Comparison of ENCODE assay signal across 16 cellular contexts in genomic region chr20:38110525-38111178, GRCh38. TPM values are rescaled to one million over a fixed set of nuclear protein-coding genes. Genes with fewer than 3 reads are reported as not detected.
DNase-seq lines count a peak whose midpoint lies in the region; ATAC-seq, FAIRE-seq and TF ChIP-seq lines count a peak whose summit lies in the region.
"Had no signal": no experiment of that assay in that cellular context is flagged by ENCODE, and none has a peak within 500 bp of the region (broad histone marks: within the 10 kb centered on the region; RNA-seq: fewer than 3 reads in every experiment).

No MANE protein-coding gene starts in this region.

- no peaks in the 10 kb centered on the region for H3K9me3 Mint-ChIP-seq in activated CD8-positive, alpha-beta T cell treated with anti-CD3 and anti-CD28 coated beads, Interleukin-2, amount 10 ng/mL, durations not matched to agents 7 days and 5 days (ENCODE audit: insufficient read depth)
- H3K9me3 Mint-ChIP-seq in activated CD8-positive, alpha-beta T cell treated with anti-CD3 and anti-CD28 coated beads for 36 hours = no peaks in the 10 kb centered on the region
- H3K9me3 Mint-ChIP-seq: activated CD4-positive, alpha-beta T cell treated with anti-CD3 and anti-CD28 coated beads, Interleukin-2, amount 10 ng/mL, durations not matched to agents 24 days and 14 days; central memory CD8-positive, alpha-beta T cell had no signal

- H3K4me1 ChIP-seq in breast epithelium = peaks cover 0 to 10% of the 10 kb centered on the region in 2 donors
- peaks cover 21% of the 10 kb centered on the region for H3K4me1 ChIP-seq in mucosa of descending colon (ENCODE audit: low read depth)
- H3K4me1 ChIP-seq in transverse colon = peaks cover 18 to 35% (median 19%) of the 10 kb centered on the region in 4 donors

- POLR2A ChIA-PET in activated CD8-positive, alpha-beta T cell treated with anti-CD3 and anti-CD28 coated beads, Interleukin-2, amount 10 ng/mL, durations not matched to agents 7 days and 5 days (lab: Charles Lee) = no interaction called here
- POLR2A ChIA-PET in activated CD8-positive, alpha-beta T cell treated with anti-CD3 and anti-CD28 coated beads for 36 hours (lab: Charles Lee) = no interaction called here

- H3K27me3 Mint-ChIP-seq in activated CD8-positive, alpha-beta T cell treated with anti-CD3 and anti-CD28 coated beads, Interleukin-2, amount 10 ng/mL, durations not matched to agents 7 days and 5 days (ENCODE audit: low read depth) = peaks cover 3% of the 10 kb centered on the region
- H3K27me3 Mint-ChIP-seq in activated CD8-positive, alpha-beta T cell treated with anti-CD3 and anti-CD28 coated beads for 36 hours = no peaks in the 10 kb centered on the region
- H3K27me3 Mint-ChIP-seq: central memory CD8-positive, alpha-beta T cell had no signal

- CTCF ChIA-PET in activated CD8-positive, alpha-beta T cell treated with anti-CD3 and anti-CD28 coated beads, Interleukin-2, amount 10 ng/mL, durations not matched to agents 7 days and 5 days (lab: Charles Lee) = interaction anchor here (0.7 to 2.3 kb wide), 2 partner anchors 37 to 111 kb away, joined by 3 to 10 read pairs; no protein-coding TSS in a partner anchor
- CTCF ChIA-PET in activated CD8-positive, alpha-beta T cell treated with anti-CD3 and anti-CD28 coated beads for 36 hours (lab: Charles Lee) = interaction anchor here (0.8 kb wide), 1 partner anchor 53 kb away, joined by 3 read pairs; no protein-coding TSS in a partner anchor

- intact Hi-C loops in activated CD8-positive, alpha-beta T cell treated with anti-CD3 and anti-CD28 coated beads for 36 hours (cut with micrococcal nuclease) = no loop called here
- intact Hi-C loops in breast epithelium (cut with DNase I; ENCODE audit: low total_unique reads) = no loop called here
- intact Hi-C loops in mucosa of descending colon (cut with DNase I, micrococcal nuclease) = no loop called here
- intact Hi-C loops in transverse colon (cut with DNase I; ENCODE audit: low total_unique reads) = no loop called here

- H3K4me3 ChIP-seq in breast epithelium (no peak overlapping the region), mucosa of descending colon (no peak overlapping the region), transverse colon (no peak overlapping the region)
- H3K4me3 ChIP-seq: skin epidermis, thyroid gland had no signal

- no peak overlapping the region for H3K4me3 Mint-ChIP-seq in activated CD8-positive, alpha-beta T cell treated with anti-CD3 and anti-CD28 coated beads, Interleukin-2, amount 10 ng/mL, durations not matched to agents 7 days and 5 days
- H3K4me3 Mint-ChIP-seq in activated CD8-positive, alpha-beta T cell treated with anti-CD3 and anti-CD28 coated beads for 36 hours = no peak overlapping the region
- H3K4me3 Mint-ChIP-seq: activated CD4-positive, alpha-beta T cell treated with anti-CD3 and anti-CD28 coated beads, Interleukin-2, amount 10 ng/mL, durations not matched to agents 24 days and 14 days; central memory CD8-positive, alpha-beta T cell had no signal

- H3K27ac Mint-ChIP-seq in activated CD8-positive, alpha-beta T cell treated with anti-CD3 and anti-CD28 coated beads, Interleukin-2, amount 10 ng/mL, durations not matched to agents 7 days and 5 days = no peak overlapping the region
- no peak overlapping the region for H3K27ac Mint-ChIP-seq in activated CD8-positive, alpha-beta T cell treated with anti-CD3 and anti-CD28 coated beads for 36 hours
- H3K27ac Mint-ChIP-seq: activated CD4-positive, alpha-beta T cell treated with anti-CD3 and anti-CD28 coated beads, Interleukin-2, amount 10 ng/mL, durations not matched to agents 24 days and 14 days had no signal

- no peak for FAIRE-seq in urothelium cell line (lab: Jason Lieb, UNC)

- peaks cover 12% of the 10 kb centered on the region for H3K4me1 Mint-ChIP-seq in activated CD8-positive, alpha-beta T cell treated with anti-CD3 and anti-CD28 coated beads, Interleukin-2, amount 10 ng/mL, durations not matched to agents 7 days and 5 days (ENCODE audit: low read depth)
- H3K4me1 Mint-ChIP-seq in activated CD8-positive, alpha-beta T cell treated with anti-CD3 and anti-CD28 coated beads for 36 hours (ENCODE audit: low read depth) = no peaks in the 10 kb centered on the region
- H3K4me1 Mint-ChIP-seq: central memory CD8-positive, alpha-beta T cell had no signal

- WGBS in transverse colon (ENCODE audit: low coverage in 1 of 2), 2 donors = 68 to 74% methylated on average over 8 of the region's 8 CpGs

- H3K36me3 Mint-ChIP-seq in activated CD8-positive, alpha-beta T cell treated with anti-CD3 and anti-CD28 coated beads, Interleukin-2, amount 10 ng/mL, durations not matched to agents 7 days and 5 days (ENCODE audit: low read depth) = no peaks in the 10 kb centered on the region
- no peaks in the 10 kb centered on the region for H3K36me3 Mint-ChIP-seq in activated CD8-positive, alpha-beta T cell treated with anti-CD3 and anti-CD28 coated beads for 36 hours (ENCODE audit: low read depth)

- TF ChIP-seq CTCF in activated CD8-positive, alpha-beta T cell treated with anti-CD3 and anti-CD28 coated beads for 36 hours (IDR thresholded peaks at IDR 0.05) = no peak
- TF ChIP-seq CTCF in breast epithelium (IDR thresholded peaks at IDR 0.05) = no peak
- no peak for TF ChIP-seq CTCF in mucosa of descending colon (IDR thresholded peaks at IDR 0.05)
- TF ChIP-seq CTCF in transverse colon (IDR thresholded peaks at IDR 0.05) = no peak

- no peaks in the 10 kb centered on the region for H3K9me3 ChIP-seq in breast epithelium
- no peaks in the 10 kb centered on the region for H3K9me3 ChIP-seq in mucosa of descending colon
- H3K9me3 ChIP-seq in transverse colon = no peaks in the 10 kb centered on the region
- H3K9me3 ChIP-seq: thyroid gland had no signal

- DNase-seq in activated CD8-positive, alpha-beta T cell treated with anti-CD3 and anti-CD28 coated beads, Interleukin-2, amount 10 ng/mL, durations not matched to agents 7 days and 5 days = peak; percentile 16
- no peak for DNase-seq in activated CD8-positive, alpha-beta T cell treated with anti-CD3 and anti-CD28 coated beads for 36 hours
- peak in 1 of 2 donors; percentile 9 for DNase-seq in breast epithelium (ENCODE audit: low spot score in 2 of 2)
- DNase-seq in mucosa of descending colon = no peak
- no peak for DNase-seq in transverse colon
- no peak for DNase-seq in ureter (ENCODE audit: low spot score)
- DNase-seq in DMS79 (lab: John Stamatoyannopoulos, UW) = no peak
- no peak for DNase-seq in urothelium cell line (ENCODE audit: low spot score)
- DNase-seq: activated CD4-positive, alpha-beta T cell treated with anti-CD3 and anti-CD28 coated beads, Interleukin-2, amount 10 ng/mL, durations not matched to agents 24 days and 14 days; activated gamma-delta T cell; Karpas-422; NCI-H2029; T-helper 1 cell had no signal

- H3K27ac ChIP-seq in breast epithelium (peak overlapping the region; percentile 27 to 70), transverse colon (peak overlapping the region; percentile 67 to 90 (median 72))
- H3K27ac ChIP-seq: skin epidermis had no signal

- no peak for TF ChIP-seq POLR2A in breast epithelium (IDR thresholded peaks at IDR 0.05)
- no peak for TF ChIP-seq POLR2A in transverse colon (IDR thresholded peaks at IDR 0.05)

- in situ Hi-C loops in transverse colon (cut with MboI; ENCODE audit: low pct_ligation_motif_present in 1 of 4, low pct_unique_long_range_greater_than_20kb in 1 of 4, low sequenced_read_pairs in 3 of 4) = no loop called here

- H3K27me3 ChIP-seq in breast epithelium = no peaks in the 10 kb centered on the region
- no peaks in the 10 kb centered on the region for H3K27me3 ChIP-seq in transverse colon
- H3K27me3 ChIP-seq: thyroid gland had no signal

- H3K36me3 ChIP-seq in breast epithelium = no peaks in the 10 kb centered on the region
- H3K36me3 ChIP-seq in mucosa of descending colon (ENCODE audit: low read depth) = no peaks in the 10 kb centered on the region
- H3K36me3 ChIP-seq in transverse colon = no peaks in the 10 kb centered on the region
- H3K36me3 ChIP-seq: thyroid gland had no signal

- no peak for ATAC-seq in activated CD8-positive, alpha-beta T cell treated with anti-CD3 and anti-CD28 coated beads, Interleukin-2, amount 10 ng/mL, durations not matched to agents 7 days and 5 days
- no peak for ATAC-seq in activated CD8-positive, alpha-beta T cell treated with anti-CD3 and anti-CD28 coated beads for 36 hours
- peak; percentile 5 for ATAC-seq in mucosa of descending colon

- no peak for TF ChIP-seq EP300 in transverse colon (IDR thresholded peaks at IDR 0.05; ENCODE audit: low read depth)

RNA-seq across cellular contexts. Expression of gene TGM2, which starts 54.4 kb away (rescaled TPM):
- under 1 TPM; 0.31 to 0.34 TPM for total RNA-seq in activated CD8-positive, alpha-beta T cell treated with anti-CD3 and anti-CD28 coated beads, Interleukin-2, amount 10 ng/mL, durations not matched to agents 7 days and 5 days
- total RNA-seq in activated CD8-positive, alpha-beta T cell treated with anti-CD3 and anti-CD28 coated beads for 36 hours = not detected
- total RNA-seq in breast epithelium (10 to 100 TPM; 10.7 to 44.9 (median 15.2) TPM), mucosa of descending colon (10 to 100 TPM; 14.9 to 62.2 (median 33.3) TPM), transverse colon (10 to 100 TPM; 14.2 to 52.0 (median 21.7) TPM), ureter (143 TPM)

Comparison
In these comparisons a context has a peak if more than half of its experiments do, and no peak if none do; other contexts are left out.
1. RNA of gene TGM2, which starts 54.4 kb away (total RNA-seq): 143 TPM in ureter (single experiment), 14.9 to 62.2 TPM in mucosa of descending colon, 14.2 to 52.0 TPM in transverse colon and 10.7 to 44.9 TPM in breast epithelium; 0.31 to 0.34 TPM in activated CD8-positive, alpha-beta T cell treated with anti-CD3 and anti-CD28 coated beads, Interleukin-2, amount 10 ng/mL, durations not matched to agents 7 days and 5 days and not detected in activated CD8-positive, alpha-beta T cell treated with anti-CD3 and anti-CD28 coated beads for 36 hours; every median in the first group is over 4 times any median in the second.